ENCODE assay signal across 8 cellular contexts in genomic region chr11:111926505-111927391, GRCh38. TPM values are rescaled to one million over a fixed set of nuclear protein-coding genes. Genes with fewer than 3 reads are reported as not detected.
DNase-seq lines count a peak whose midpoint lies in the region; ATAC-seq lines count a peak whose summit lies in the region.

No MANE protein-coding gene starts in this region.

- peak overlapping the region; percentile 78 to 79 for H3K4me3 Mint-ChIP-seq in effector memory CD8-positive, alpha-beta T cell
- H3K4me3 Mint-ChIP-seq in memory B cell, result peak overlapping the region; percentile 89

- peaks cover 2 to 14% of the 10 kb centered on the region in 2 donors for H3K4me1 Mint-ChIP-seq in effector memory CD8-positive, alpha-beta T cell (ENCODE audit: low read depth in 2 of 2)
- peaks cover 7% of the 10 kb centered on the region for H3K4me1 Mint-ChIP-seq in memory B cell

- peak; percentile 96 for DNase-seq in COLO829 (ENCODE audit: low spot score)
- DNase-seq in HT-29 (ENCODE audit: low spot score), result peak; percentile 99
- DNase-seq in NK-92 treated with Interleukin-12 subunit alpha and Interleukin-12 subunit beta, amount 100 ng/mL, for 24 hours (lab: John Stamatoyannopoulos, UW), result peak; percentile 96
- DNase-seq in activated CD8-positive, alpha-beta memory T cell treated with anti-CD3 and anti-CD28 coated beads for 4 hours (ENCODE audit: low read depth in 2 of 2), result peak; percentile 85 to 88
- DNase-seq in effector memory CD8-positive, alpha-beta T cell, result peak; percentile 95 to 99 (median 98)
- peak; percentile 94 to 98 for DNase-seq in memory B cell (ENCODE audit: low spot score in 2 of 2)
- DNase-seq in stimulated activated CD8-positive, alpha-beta memory T cell treated with anti-CD3 and anti-CD28 coated beads, Interleukin-12 subunit alpha, Interleukin-12 subunit beta, amount 100 ng/mL, for 1 hour (ENCODE audit: low read depth), result peak; percentile 84

- peaks cover 3% of the 10 kb centered on the region for H3K36me3 Mint-ChIP-seq in effector memory CD8-positive, alpha-beta T cell (ENCODE audit: insufficient read depth)
- H3K36me3 Mint-ChIP-seq in memory B cell, result no peaks in the 10 kb centered on the region

- H3K27me3 Mint-ChIP-seq in effector memory CD8-positive, alpha-beta T cell, result no peaks in the 10 kb centered on the region
- no peaks in the 10 kb centered on the region for H3K27me3 Mint-ChIP-seq in memory B cell

- no peaks in the 10 kb centered on the region for H3K9me3 Mint-ChIP-seq in effector memory CD8-positive, alpha-beta T cell
- H3K9me3 Mint-ChIP-seq in memory B cell, result no peaks in the 10 kb centered on the region

- H3K27ac Mint-ChIP-seq in effector memory CD8-positive, alpha-beta T cell, result peak overlapping the region; percentile 82 to 92
- peak overlapping the region; percentile 95 for H3K27ac Mint-ChIP-seq in memory B cell

- peak; percentile 93 for ATAC-seq in GM21360 (IDR thresholded peaks at IDR 0.05; ENCODE audit: unreplicated experiment)
- peak; percentile 85 for ATAC-seq in effector memory CD8-positive, alpha-beta T cell (replicated peaks)
- ATAC-seq in memory B cell (ENCODE audit: low read depth), result peak; percentile 84

RNA-seq across cellular contexts. Expression of gene C11orf52, which starts 8.0 kb away (rescaled TPM):
- 4.3 and 6.3 TPM in 2 replicates for total RNA-seq in HT-29 (2014; rRNA removed; shearing (Covaris generic))

RNA-seq across cellular contexts. Expression of gene DIXDC1, which starts 10.4 kb away (rescaled TPM):
- total RNA-seq in HT-29 (2014; rRNA removed; shearing (Covaris generic)), result 2.0 and 2.6 TPM in 2 replicates

RNA-seq across cellular contexts. Expression of gene HSPB2, which starts 14.2 kb away (rescaled TPM):
- not detected in 2 replicates for total RNA-seq in HT-29 (2014; rRNA removed; shearing (Covaris generic))

RNA-seq across cellular contexts. Expression of gene CRYAB, which starts 15.2 kb away (rescaled TPM):
- total RNA-seq in HT-29 (2014; rRNA removed; shearing (Covaris generic)), result not detected in 2 replicates

RNA-seq across cellular contexts. Expression of gene CFAP68, which starts 47.4 kb away (rescaled TPM):
- 8.8 and 11.9 TPM in 2 replicates for total RNA-seq in HT-29 (2014; rRNA removed; shearing (Covaris generic))

Comparison
In these comparisons a context has a peak if more than half of its experiments do, and no peak if none do; other contexts are left out.
1. Peak in every context shown above with its lines: DNase-seq and ATAC-seq.